8 cellular contexts compared by ENCODE assay signal in genomic region chr10:43574035-43574892, GRCh38. TPM values are rescaled to one million over a fixed set of nuclear protein-coding genes. Genes with fewer than 3 reads are reported as not detected.
DNase-seq lines count a peak whose midpoint lies in the region; ATAC-seq lines count a peak whose summit lies in the region.

TSS of gene ZNF239 (minus strand) at chr10:43574616. CDS start at chr10:43558079, 16,537 bp downstream.

- no peak within 1 kb of the TSS for H2AK5ac ChIP-seq in mesendoderm (ENCODE audit: low read length)

- no peak within 1 kb of the TSS for H4K8ac ChIP-seq in mesendoderm (ENCODE audit: low read depth, low read length)

- no peak within 1 kb of the TSS for H3K23ac ChIP-seq in mesendoderm (ENCODE audit: low read length)

- peak within 1 kb of the TSS; percentile 54 for H3K4me2 ChIP-seq in mesendoderm (ENCODE audit: low read length)

- H3K27ac ChIP-seq in mesendoderm (ENCODE audit: low read depth, low read length) = peak within 1 kb of the TSS; percentile 11

- DNase-seq in NCI-H524 treated with DMSO at 0.1 percent for 48 hours (lab: John Stamatoyannopoulos, UW) (peak; percentile 10), mesendoderm (peak; percentile 90), UCSD-AML1 (lab: John Stamatoyannopoulos, UW; ENCODE audit: unreplicated experiment) (no peak)
- peak; percentile 79 for DNase-seq in activated CD8-positive, alpha-beta memory T cell treated with anti-CD3 and anti-CD28 coated beads, Interleukin-2, amount 10 ng/mL, durations not matched to agents 7 days and 5 days
- DNase-seq in stimulated activated CD8-positive, alpha-beta memory T cell treated with anti-CD3 and anti-CD28 coated beads, Interleukin-12 subunit alpha, Interleukin-12 subunit beta, amount 100 ng/mL, for 1 hour (ENCODE audit: low read depth) = peak; percentile 68

- H3K36me3 Mint-ChIP-seq in activated CD8-positive, alpha-beta memory T cell treated with anti-CD3 and anti-CD28 coated beads, Interleukin-2, amount 10 ng/mL, durations not matched to agents 7 days and 5 days = peaks cover 27% of the 10 kb centered on the region

- peaks cover 19% of the 10 kb centered on the region for H3K9me3 Mint-ChIP-seq in activated CD8-positive, alpha-beta memory T cell treated with anti-CD3 and anti-CD28 coated beads, Interleukin-2, amount 10 ng/mL, durations not matched to agents 7 days and 5 days (ENCODE audit: low read depth)

- H3K4me3 ChIP-seq in endocrine pancreas (ENCODE audit: control insufficient read depth, insufficient read depth, low read length) = peak within 1 kb of the TSS; percentile 56
- peak within 1 kb of the TSS; percentile 2 for H3K4me3 ChIP-seq in mesendoderm (ENCODE audit: low read length)

- H3K4me1 ChIP-seq in endocrine pancreas (ENCODE audit: control insufficient read depth, insufficient read depth, low read length) = no peaks in the 10 kb centered on the region
- H3K4me1 ChIP-seq in mesendoderm (ENCODE audit: control insufficient read depth, low read depth, low read length) = no peaks in the 10 kb centered on the region

- no peaks in the 10 kb centered on the region for H3K79me2 ChIP-seq in mesendoderm (ENCODE audit: control insufficient read depth, insufficient read depth, low read length)

- CTCF ChIA-PET in activated CD8-positive, alpha-beta memory T cell treated with anti-CD3 and anti-CD28 coated beads, Interleukin-2, amount 10 ng/mL, durations not matched to agents 7 days and 5 days (lab: Charles Lee) = no interaction called here

- no peak within 1 kb of the TSS for H3K27ac Mint-ChIP-seq in activated CD8-positive, alpha-beta memory T cell treated with anti-CD3 and anti-CD28 coated beads, Interleukin-2, amount 10 ng/mL, durations not matched to agents 7 days and 5 days

- no peaks in the 10 kb centered on the region for H3K36me3 ChIP-seq in endocrine pancreas (ENCODE audit: control insufficient read depth, insufficient read depth, low read length)
- H3K36me3 ChIP-seq in mesendoderm (ENCODE audit: control insufficient read depth, insufficient read depth, low read length) = peaks cover 2% of the 10 kb centered on the region

- H3K4me3 Mint-ChIP-seq in activated CD8-positive, alpha-beta memory T cell treated with anti-CD3 and anti-CD28 coated beads, Interleukin-2, amount 10 ng/mL, durations not matched to agents 7 days and 5 days = peak within 1 kb of the TSS; percentile 46

- H4K5ac ChIP-seq in mesendoderm (ENCODE audit: low read length) = no peak within 1 kb of the TSS

- H3K9me3 ChIP-seq in endocrine pancreas (ENCODE audit: control insufficient read depth, low read length) = no peaks in the 10 kb centered on the region

- no peak within 1 kb of the TSS for H2BK5ac ChIP-seq in mesendoderm (ENCODE audit: low read length)

- H3K27me3 ChIP-seq in endocrine pancreas (ENCODE audit: control insufficient read depth, insufficient read depth, low read length) (no peaks in the 10 kb centered on the region), mesendoderm (ENCODE audit: insufficient read depth, low read length, poor library complexity) (no peaks in the 10 kb centered on the region)

- peaks cover 26% of the 10 kb centered on the region for H3K4me1 Mint-ChIP-seq in activated CD8-positive, alpha-beta memory T cell treated with anti-CD3 and anti-CD28 coated beads, Interleukin-2, amount 10 ng/mL, durations not matched to agents 7 days and 5 days

- peaks cover 11% of the 10 kb centered on the region for H3K79me1 ChIP-seq in mesendoderm (ENCODE audit: low read length)

- H3K18ac ChIP-seq in mesendoderm (ENCODE audit: low read length) = peak within 1 kb of the TSS; percentile 82

- no peak within 1 kb of the TSS for H2BK15ac ChIP-seq in mesendoderm (replicated peaks; ENCODE audit: low read depth)

- peak within 1 kb of the TSS; percentile 86 for H3K56ac ChIP-seq in mesendoderm (ENCODE audit: low read length)

- no CpG with 5 or more reads among the region's 75 CpGs for whole genome bisulfite sequencing in mesendoderm (ENCODE audit: extremely low coverage, insufficient coverage, low lambda C conversion rate)

- peak within 1 kb of the TSS; percentile 88 for H3K4ac ChIP-seq in mesendoderm (ENCODE audit: low read depth, low read length)

- H2BK120ac ChIP-seq in mesendoderm (ENCODE audit: low read depth, low read length) = no peak within 1 kb of the TSS

- ATAC-seq in GM18502 (IDR thresholded peaks at IDR 0.05; ENCODE audit: poor library complexity, unreplicated experiment) (peak; percentile 95), HG02884 (IDR thresholded peaks at IDR 0.05; ENCODE audit: unreplicated experiment) (peak; percentile 94)
- ATAC-seq in activated CD8-positive, alpha-beta memory T cell treated with anti-CD3 and anti-CD28 coated beads, Interleukin-2, amount 10 ng/mL, durations not matched to agents 7 days and 5 days = peak; percentile 92

- H3K9ac ChIP-seq in endocrine pancreas (ENCODE audit: control insufficient read depth, insufficient read depth, low read length) = peak within 1 kb of the TSS; percentile 66
- H3K9ac ChIP-seq in mesendoderm (ENCODE audit: low read length) = peak within 1 kb of the TSS; percentile 73

- no peaks in the 10 kb centered on the region for H3K27me3 Mint-ChIP-seq in activated CD8-positive, alpha-beta memory T cell treated with anti-CD3 and anti-CD28 coated beads, Interleukin-2, amount 10 ng/mL, durations not matched to agents 7 days and 5 days

RNA-seq across cellular contexts. Expression of gene ZNF239, which starts in this region (rescaled TPM):
- total RNA-seq in activated CD8-positive, alpha-beta memory T cell treated with anti-CD3 and anti-CD28 coated beads, Interleukin-2, amount 10 ng/mL, durations not matched to agents 7 days and 5 days = under 1 TPM in 1 of 2 experiments, not detected in 1; 0.26 TPM
- polyA plus RNA-seq in mesendoderm (2013, experiment 1 of 2) = 11.9 TPM
- polyA plus RNA-seq in mesendoderm (2013, experiment 2 of 2) = 11.7 TPM

Comparison
In these comparisons a context has a peak if more than half of its experiments do, and no peak if none do; other contexts are left out.
1. Peak in DNase-seq and ATAC-seq in activated CD8-positive, alpha-beta memory T cell treated with anti-CD3 and anti-CD28 coated beads, Interleukin-2, amount 10 ng/mL, durations not matched to agents 7 days and 5 days; RNA of the gene not detected or under 1 TPM.